Comparison of ENCODE assay signal across 8 cellular contexts in genomic region chr16:2206420-2206779, GRCh38. TPM values are rescaled to one million over a fixed set of nuclear protein-coding genes. Genes with fewer than 3 reads are reported as not detected.
DNase-seq lines count a peak whose midpoint lies in the region; ATAC-seq and TF ChIP-seq lines count a peak whose summit lies in the region.
"Had no signal": no experiment of that assay in that cellular context is flagged by ENCODE, and none has a peak within 500 bp of the region (broad histone marks: within the 10 kb centered on the region; RNA-seq: fewer than 3 reads in every experiment).

No MANE protein-coding gene starts in this region.

- H3K23me2 ChIP-seq in H9 (ENCODE audit: insufficient read length, low read depth, low read length, poor library complexity, severe bottlenecking): peaks cover 12% of the 10 kb centered on the region

- H3K36me3 Mint-ChIP-seq in H9 (ENCODE audit: insufficient read depth in 1 of 3, low read depth in 3 of 3): peaks cover 7 to 30% (median 28%) of the 10 kb centered on the region in 3 experiments; a peak in 6 of 7 replicates

- H3K18ac ChIP-seq in H9 (ENCODE audit: insufficient read length, low read depth, low read length): no peak overlapping the region

- WGBS in H9 (ENCODE audit: extremely low coverage, insufficient read length, low lambda C conversion rate): no CpG with 5 or more reads among the region's 18 CpGs
- 60% methylated on average over 1 of the region's 18 CpGs; no CpG with 5 or more reads in 1 of the 2 donors for WGBS in gastroesophageal sphincter (ENCODE audit: low coverage in 1 of 2), 2 donors
- 74 to 87% (median 81%) methylated on average over 18 of the region's 18 CpGs for WGBS in spleen, 5 donors

- peaks cover 6 to 9% of the 10 kb centered on the region in 2 experiments for H3K4me1 Mint-ChIP-seq in H9

- H3K27ac ChIP-seq in H9 (ENCODE audit: insufficient read length, low read depth, low read length): no peak overlapping the region
- H3K27ac ChIP-seq in WERI-Rb-1: peak overlapping the region; percentile 99
- H3K27ac ChIP-seq in gastroesophageal sphincter: peak overlapping the region in 3 of 4 donors; percentile 98 to 100 (median 98)
- H3K27ac ChIP-seq in spleen: peak overlapping the region in 5 of 8 donors; percentile 97 to 99 (median 98)

- no peak overlapping the region for H3T11ph ChIP-seq in H9 (ENCODE audit: low read length)

- no peaks in the 10 kb centered on the region for H3K79me1 ChIP-seq in H9 (ENCODE audit: insufficient read depth, low read depth, low read length, poor library complexity, severe bottlenecking)

- H3K36me3 ChIP-seq in WERI-Rb-1: peaks cover 45% of the 10 kb centered on the region
- H3K36me3 ChIP-seq in gastroesophageal sphincter: peaks cover 0 to 37% of the 10 kb centered on the region in 2 donors
- peaks cover 0 to 43% (median 33%) of the 10 kb centered on the region in 6 donors for H3K36me3 ChIP-seq in spleen

- peak overlapping the region; percentile 76 to 84 for H3K4me3 Mint-ChIP-seq in H9

- H2BK120ac ChIP-seq in H9 (ENCODE audit: low read depth, low read length, poor library complexity, severe bottlenecking): no peak overlapping the region

- no peak overlapping the region for H3K56ac ChIP-seq in H9 (ENCODE audit: insufficient read length, low read depth, low read length)

- H3K4me2 ChIP-seq in H9 (ENCODE audit: insufficient read depth, insufficient read length, low read length): peak overlapping the region; percentile 80

- H3K4me1 ChIP-seq in H9 (ENCODE audit: insufficient read depth, low read length) (no peaks in the 10 kb centered on the region; the same call in 1 of the 2 replicates), gastroesophageal sphincter (peaks cover 0 to 27% (median 14%) of the 10 kb centered on the region in 3 donors), spleen (peaks cover 12 to 49% (median 32%) of the 10 kb centered on the region in 6 donors)

- peaks cover 21% of the 10 kb centered on the region for H3K27me3 Mint-ChIP-seq in H9 (ENCODE audit: low read depth)

- no peak overlapping the region for H3K4ac ChIP-seq in H9 (ENCODE audit: low read depth, low read length)

- H4K91ac ChIP-seq in H9 (ENCODE audit: insufficient read length, low read depth, low read length): no peak overlapping the region

- no peak overlapping the region for H4K8ac ChIP-seq in H9 (replicated peaks; ENCODE audit: insufficient read length, low read depth, low read length)

- H3K9me3 ChIP-seq in H9 (ENCODE audit: control insufficient read depth, low read depth, low read length) (no peaks in the 10 kb centered on the region), WERI-Rb-1 (ENCODE audit: severe bottlenecking) (no peaks in the 10 kb centered on the region), gastroesophageal sphincter (no peaks in the 10 kb centered on the region), spleen (no peaks in the 10 kb centered on the region)

- no peak overlapping the region for H2BK20ac ChIP-seq in H9 (ENCODE audit: low read depth, low read length, poor library complexity, severe bottlenecking)

- no peak overlapping the region for H3K9ac ChIP-seq in H9 (ENCODE audit: extremely low read depth, insufficient read length, low read length)

- H3K14ac ChIP-seq in H9 (ENCODE audit: insufficient read depth, low read length): no peak overlapping the region

- ATAC-seq in gastroesophageal sphincter (no peak), HG03460 (IDR thresholded peaks at IDR 0.05; ENCODE audit: unreplicated experiment) (no peak), GM18520 (IDR thresholded peaks at IDR 0.05; ENCODE audit: unreplicated experiment) (no peak)
- ATAC-seq in activated CD4-positive, CD25-positive, alpha-beta regulatory T cell treated with anti-CD3 and anti-CD28 coated beads, Interleukin-2, amount 50 U/mL, for 24 hours: no peak

- peaks cover 0 to 9% of the 10 kb centered on the region in 2 experiments; a peak in 1 of 5 replicates for H3K9me3 Mint-ChIP-seq in H9

- DNase-seq in H9 (no peak), WERI-Rb-1 (no peak), spleen (no peak)
- DNase-seq: activated CD8-positive, alpha-beta memory T cell treated with anti-CD3 and anti-CD28 coated beads for 24 hours had no signal

- no peak overlapping the region for H2BK15ac ChIP-seq in H9 (ENCODE audit: low read depth, low read length)

- H3K23ac ChIP-seq in H9 (ENCODE audit: insufficient read length, low read depth, low read length): no peak overlapping the region

- TF ChIP-seq CTCF in H9 (conservative IDR thresholded peaks at IDR 0.05): no peak
- no peak for TF ChIP-seq CTCF in WERI-Rb-1 (IDR thresholded peaks at IDR 0.05; ENCODE audit: low read depth, low read length)
- no peak for TF ChIP-seq CTCF in gastroesophageal sphincter (IDR thresholded peaks at IDR 0.05)
- TF ChIP-seq CTCF in spleen (IDR thresholded peaks at IDR 0.05 in 8 of 11, conservative IDR thresholded peaks at IDR 0.05 in 3 of 11): no peak

- no peak overlapping the region for H2BK5ac ChIP-seq in H9 (ENCODE audit: insufficient read length, low read length)

- H2BK12ac ChIP-seq in H9 (ENCODE audit: insufficient read length, low read depth, low read length): no peak overlapping the region

- H3K27me3 ChIP-seq in H9 (ENCODE audit: insufficient read depth, low read length) (no peaks in the 10 kb centered on the region), WERI-Rb-1 (ENCODE audit: insufficient read depth, low read depth, severe bottlenecking) (no peaks in the 10 kb centered on the region), gastroesophageal sphincter (no peaks in the 10 kb centered on the region), spleen (replicated peaks in 1 of 7) (no peaks in the 10 kb centered on the region)

- H2AK5ac ChIP-seq in H9 (ENCODE audit: insufficient read length, low read length): no peak overlapping the region

- H3K27ac Mint-ChIP-seq in H9: 0 out of 7 replicates have a peak overlapping the region, but pooled peaks of 1 of the 3 experiments have one; percentile 46

- H3K4me3 ChIP-seq in WERI-Rb-1 (ENCODE audit: low read depth, low read length): no peak overlapping the region
- peak overlapping the region in 1 of 2 donors; percentile 78 for H3K4me3 ChIP-seq in gastroesophageal sphincter
- H3K4me3 ChIP-seq in spleen: peak overlapping the region in 6 of 8 donors; percentile 61 to 82 (median 68)

- intact Hi-C loops in spleen (cut with DNase I; ENCODE audit: low total_unique reads): no loop called here

- H4K5ac ChIP-seq in H9 (ENCODE audit: insufficient read length, low read depth, low read length): no peak overlapping the region

- no peak for TF ChIP-seq POLR2A in gastroesophageal sphincter (IDR thresholded peaks at IDR 0.05)
- no peak for TF ChIP-seq POLR2A in spleen (IDR thresholded peaks at IDR 0.05)

- no peaks in the 10 kb centered on the region for H3K79me2 ChIP-seq in H9 (ENCODE audit: insufficient read depth, low read length)

- H4K20me1 ChIP-seq in H9 (ENCODE audit: control insufficient read depth, insufficient read depth, insufficient read length): no peaks in the 10 kb centered on the region

- TF ChIP-seq EP300 in gastroesophageal sphincter (IDR thresholded peaks at IDR 0.05): no peak

- H2AFZ ChIP-seq in H9 (ENCODE audit: low read length): no peak overlapping the region

RNA-seq across cellular contexts. Expression of gene MLST8, which starts 1.1 kb away (rescaled TPM):
- total RNA-seq in H9 (2021) (74.5 and 75.9 TPM in 2 replicates), gastroesophageal sphincter (10 to 100 TPM; 29.0 to 50.8 (median 34.1) TPM), spleen (10 to 100 TPM; 25.0 to 50.0 (median 30.4) TPM)
- polyA plus RNA-seq in spleen: 10 to 100 TPM; 40.6 to 61.7 (median 51.3) TPM

RNA-seq across cellular contexts. Expression of gene BRICD5, which starts 4.3 kb away (rescaled TPM):
- total RNA-seq in H9 (2021): 10.8 and 11.9 TPM in 2 replicates
- total RNA-seq in gastroesophageal sphincter: 10 to 100 TPM in 1 of 4 donors, 1 to 10 TPM in 2, under 1 TPM in 1; 0.72 to 10.3 (median 3.5) TPM
- 10 to 100 TPM in 2 of 7 donors, 1 to 10 TPM in 5; 3.5 to 12.8 (median 8.6) TPM for total RNA-seq in spleen
- polyA plus RNA-seq in spleen: 10 to 100 TPM; 18.2 to 40.2 (median 18.9) TPM

RNA-seq across cellular contexts. Expression of gene PGP, which starts 8.2 kb away (rescaled TPM):
- total RNA-seq in H9 (2021): 37.4 and 38.3 TPM in 2 replicates
- total RNA-seq in gastroesophageal sphincter: 10 to 100 TPM in 2 of 4 donors, 1 to 10 TPM in 2; 7.6 to 17.3 (median 12.5) TPM
- 10 to 100 TPM in 6 of 7 donors, 1 to 10 TPM in 1; 9.4 to 20.2 (median 14.1) TPM for total RNA-seq in spleen
- polyA plus RNA-seq in spleen: 10 to 100 TPM in 2 of 3 donors, 1 to 10 TPM in 1; 9.3 to 16.6 (median 12.4) TPM

RNA-seq across cellular contexts. Expression of gene CASKIN1, which starts 10.0 kb away (rescaled TPM):
- 7.9 and 9.3 TPM in 2 replicates for total RNA-seq in H9 (2021)
- under 1 TPM in 2 of 4 donors, not detected in 2; 0.27 to 0.35 TPM for total RNA-seq in gastroesophageal sphincter
- not detected for total RNA-seq in spleen
- polyA plus RNA-seq in spleen: under 1 TPM; 0.24 to 0.32 (median 0.30) TPM

RNA-seq across cellular contexts. Expression of gene E4F1, which starts 17.0 kb away (rescaled TPM):
- 35.9 and 37.6 TPM in 2 replicates for total RNA-seq in H9 (2021)
- 10 to 100 TPM; 23.1 to 35.2 (median 28.8) TPM for total RNA-seq in gastroesophageal sphincter
- total RNA-seq in spleen: 10 to 100 TPM; 22.7 to 41.4 (median 26.7) TPM
- 10 to 100 TPM; 20.8 to 41.0 (median 38.4) TPM for polyA plus RNA-seq in spleen
